In the genomic region with DNA sequence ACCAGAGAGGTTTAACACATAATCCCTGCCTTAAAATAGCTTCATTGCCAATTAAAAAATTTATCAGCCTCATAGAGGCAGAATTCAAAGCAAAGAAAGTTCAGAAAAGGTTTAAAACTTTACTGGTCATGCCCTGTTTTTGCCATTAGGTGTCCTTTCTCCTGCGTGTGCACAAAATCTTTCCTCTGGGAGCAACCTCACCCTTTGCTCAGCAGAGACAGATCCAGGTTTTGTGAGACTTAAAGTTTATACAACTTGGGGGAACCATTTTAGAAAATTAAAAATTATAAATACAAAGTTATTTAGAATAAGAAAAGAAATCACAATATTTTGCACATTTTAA, we compare ENCODE assay signal across 11 cellular contexts. TPM values are rescaled to one million over a fixed set of nuclear protein-coding genes. Genes with fewer than 3 reads are reported as not detected.
DNase-seq lines count a peak whose midpoint lies in the region; TF ChIP-seq lines count a peak whose summit lies in the region.
"Had no signal": no experiment of that assay in that cellular context is flagged by ENCODE, and none has a peak within 500 bp of the region (broad histone marks: within the 10 kb centered on the region; RNA-seq: fewer than 3 reads in every experiment).

No MANE protein-coding gene starts in this region.

- no peaks in the 10 kb centered on the region for H4K20me1 ChIP-seq in osteoblast (ENCODE audit: insufficient read depth, low read length)
- H4K20me1 ChIP-seq: BLaER1 treated with 17β-estradiol and CSF1 and Interleukin-3, amounts not matched to agents 10 nM and 100 nM had no signal

- H3K27ac ChIP-seq in osteoblast (ENCODE audit: low read depth, low read length) (no peak overlapping the region), neuronal stem cell (replicated peaks; ENCODE audit: low read length) (no peak overlapping the region), spleen (no peak overlapping the region)
- H3K27ac ChIP-seq: BLaER1 treated with 17β-estradiol and CSF1 and Interleukin-3, amounts not matched to agents 10 nM and 100 nM had no signal

- intact Hi-C loops in spleen (cut with DNase I; ENCODE audit: low total_unique reads), result no loop called here

- H3K4me2 ChIP-seq in osteoblast (ENCODE audit: insufficient read depth, low read length), result no peak overlapping the region
- H3K4me2 ChIP-seq in neuronal stem cell (ENCODE audit: insufficient read depth, low read length, poor library complexity, severe bottlenecking), result no peak overlapping the region
- H3K4me2 ChIP-seq: BLaER1 treated with 17β-estradiol and CSF1 and Interleukin-3, amounts not matched to agents 10 nM and 100 nM had no signal

- H3K9ac ChIP-seq in neuronal stem cell (ENCODE audit: low read depth, low read length, poor library complexity), result no peak overlapping the region
- H3K9ac ChIP-seq: BLaER1 treated with 17β-estradiol and CSF1 and Interleukin-3, amounts not matched to agents 10 nM and 100 nM had no signal

- H3K27me3 ChIP-seq in osteoblast (ENCODE audit: insufficient read depth, low read length) (no peaks in the 10 kb centered on the region), neuronal stem cell (ENCODE audit: control insufficient read depth in 3 of 3, insufficient read depth in 3 of 3, low read depth in 1 of 3, low read length in 3 of 3) (no peaks in the 10 kb centered on the region), spleen (replicated peaks in 1 of 7) (peaks cover 0 to 17% (median 0%) of the 10 kb centered on the region in 7 donors)
- H3K27me3 ChIP-seq: BLaER1 treated with 17β-estradiol and CSF1 and Interleukin-3, amounts not matched to agents 10 nM and 100 nM had no signal

- TF ChIP-seq POLR2A in spleen (IDR thresholded peaks at IDR 0.05), result no peak

- no peak overlapping the region for H2BK5ac ChIP-seq in neuronal stem cell (ENCODE audit: low read length)

- no peaks in the 10 kb centered on the region for H3K79me2 ChIP-seq in osteoblast (ENCODE audit: insufficient read depth, low read length)

- H3K23ac ChIP-seq in neuronal stem cell (ENCODE audit: low read depth, low read length, poor library complexity), result no peak overlapping the region

- H3K4ac ChIP-seq in neuronal stem cell (ENCODE audit: low read length), result no peak overlapping the region

- no peak overlapping the region for H2BK120ac ChIP-seq in neuronal stem cell (ENCODE audit: low read depth, low read length)

- H3K14ac ChIP-seq in neuronal stem cell (ENCODE audit: low read length), result no peak overlapping the region

- no peak overlapping the region for H2BK15ac ChIP-seq in neuronal stem cell (ENCODE audit: low read length)

- no peak overlapping the region for H3K18ac ChIP-seq in neuronal stem cell (ENCODE audit: low read length)

- no peak overlapping the region for H2AK5ac ChIP-seq in neuronal stem cell (ENCODE audit: low read depth, low read length)

- H3K4me3 ChIP-seq in choroid plexus epithelial cell (ENCODE audit: low read depth, low read length) (no peak overlapping the region), osteoblast (ENCODE audit: insufficient read depth, low read length) (no peak overlapping the region), neuronal stem cell (ENCODE audit: low read length in 2 of 2) (no peak overlapping the region), spleen (no peak overlapping the region)
- H3K4me3 ChIP-seq: BLaER1 treated with 17β-estradiol and CSF1 and Interleukin-3, amounts not matched to agents 10 nM and 100 nM had no signal

- H2BK12ac ChIP-seq in neuronal stem cell (ENCODE audit: low read length), result no peak overlapping the region

- H3K79me1 ChIP-seq in neuronal stem cell (ENCODE audit: low read depth, low read length), result no peaks in the 10 kb centered on the region

- no peak overlapping the region for H4K91ac ChIP-seq in neuronal stem cell (ENCODE audit: low read depth, low read length, poor library complexity)

- H3K4me1 ChIP-seq in osteoblast (ENCODE audit: insufficient read depth, low read length) (no peaks in the 10 kb centered on the region), neuronal stem cell (ENCODE audit: control insufficient read depth in 2 of 2, insufficient read depth in 1 of 2, low read depth in 1 of 2, low read length in 2 of 2) (peaks cover 6% of the 10 kb centered on the region in 2 donors), spleen (peaks cover 0 to under 1% (median 0%) of the 10 kb centered on the region in 6 donors)

- TF ChIP-seq CTCF in choroid plexus epithelial cell (conservative IDR thresholded peaks at IDR 0.05; ENCODE audit: low read depth, low read length) (peak; percentile 73), osteoblast (IDR thresholded peaks at IDR 0.05; ENCODE audit: extremely low read depth, low read depth, low read length) (peak; percentile 53), spleen (IDR thresholded peaks at IDR 0.05 in 8 of 11, conservative IDR thresholded peaks at IDR 0.05 in 3 of 11) (no peak)

- H2AFZ ChIP-seq in osteoblast (ENCODE audit: low read length) (no peak overlapping the region), neuronal stem cell (ENCODE audit: low read length) (no peak overlapping the region)

- DNase-seq in NCI-H146 (lab: John Stamatoyannopoulos, UW), result peak; percentile 3
- DNase-seq in NCI-H146 treated with DMSO at 0.1 percent for 48 hours (lab: John Stamatoyannopoulos, UW; ENCODE audit: unreplicated experiment), result no peak
- DNase-seq in MV-4-11 (lab: John Stamatoyannopoulos, UW), result peak; percentile 7
- DNase-seq in choroid plexus epithelial cell (ENCODE audit: low read depth), result peak; percentile 61
- no peak for DNase-seq in osteoblast (ENCODE audit: insufficient read length, low spot score, missing footprints)
- no peak for DNase-seq in putamen (ENCODE audit: low spot score)
- DNase-seq in neuronal stem cell (ENCODE audit: low spot score), result no peak
- no peak for DNase-seq in spleen
- DNase-seq: activated T-cell treated with anti-CD3 and anti-CD28 coated beads, Interleukin-2, amount 50 U/mL, for 24 hours; NCI-H2081 treated with DMSO at 0.1 percent for 48 hours had no signal

- no peaks in the 10 kb centered on the region for H3K9me3 ChIP-seq in osteoblast (ENCODE audit: low read depth, low read length)
- H3K9me3 ChIP-seq in neuronal stem cell (replicated peaks in 1 of 2; ENCODE audit: control insufficient read depth in 2 of 2, insufficient read depth in 1 of 2, low read depth in 1 of 2, low read length in 2 of 2), result no peaks in the 10 kb centered on the region
- no peaks in the 10 kb centered on the region for H3K9me3 ChIP-seq in spleen

- H4K8ac ChIP-seq in neuronal stem cell (ENCODE audit: low read depth, low read length), result no peak overlapping the region

- no CpG with 5 or more reads among the region's 1 CpG for WGBS in neuronal stem cell (ENCODE audit: extremely low coverage in 2 of 2, insufficient read length in 2 of 2, insufficient replicate concordance in 1 of 2), 2 donors
- 11 to 33% (median 30%) methylated on average over 1 of the region's 1 CpG for WGBS in spleen, 5 donors

- H3K36me3 ChIP-seq in osteoblast (ENCODE audit: insufficient read depth, low read length) (no peaks in the 10 kb centered on the region), neuronal stem cell (replicated peaks in 1 of 2; ENCODE audit: control insufficient read depth in 2 of 2, insufficient read depth in 2 of 2, low read length in 2 of 2) (no peaks in the 10 kb centered on the region), spleen (no peaks in the 10 kb centered on the region)
- H3K36me3 ChIP-seq: BLaER1 treated with 17β-estradiol and CSF1 and Interleukin-3, amounts not matched to agents 10 nM and 100 nM had no signal

RNA-seq across cellular contexts. Expression of gene SLC22A16, which starts 41.8 kb away (rescaled TPM):
- total RNA-seq in osteoblast, result 0.36 TPM in 1 of 2 replicates, not detected in the other
- not detected for polyA plus RNA-seq in neuronal stem cell (2013, experiment 1 of 2)
- not detected for polyA plus RNA-seq in neuronal stem cell (2013, experiment 2 of 2)
- total RNA-seq in spleen, result 1 to 10 TPM in 4 of 7 donors, under 1 TPM in 1, not detected in 2; 0.49 to 2.8 (median 2.0) TPM
- under 1 TPM; 0.07 to 0.13 (median 0.12) TPM for polyA plus RNA-seq in spleen

Comparison
In these comparisons a context has a peak if more than half of its experiments do, and no peak if none do; other contexts are left out.
1. DNase-seq: peak in NCI-H146 (single experiment), MV-4-11 (single experiment) and choroid plexus epithelial cell (single experiment); none in NCI-H146 treated with DMSO at 0.1 percent for 48 hours (single experiment), osteoblast (single experiment), putamen (single experiment), neuronal stem cell (single experiment) and spleen (single experiment).
2. CTCF ChIP-seq: peak in choroid plexus epithelial cell (single experiment) and osteoblast (single experiment); none in spleen (0 of 11).